ENCODE assay signal across 18 cellular contexts in the genomic region with DNA sequence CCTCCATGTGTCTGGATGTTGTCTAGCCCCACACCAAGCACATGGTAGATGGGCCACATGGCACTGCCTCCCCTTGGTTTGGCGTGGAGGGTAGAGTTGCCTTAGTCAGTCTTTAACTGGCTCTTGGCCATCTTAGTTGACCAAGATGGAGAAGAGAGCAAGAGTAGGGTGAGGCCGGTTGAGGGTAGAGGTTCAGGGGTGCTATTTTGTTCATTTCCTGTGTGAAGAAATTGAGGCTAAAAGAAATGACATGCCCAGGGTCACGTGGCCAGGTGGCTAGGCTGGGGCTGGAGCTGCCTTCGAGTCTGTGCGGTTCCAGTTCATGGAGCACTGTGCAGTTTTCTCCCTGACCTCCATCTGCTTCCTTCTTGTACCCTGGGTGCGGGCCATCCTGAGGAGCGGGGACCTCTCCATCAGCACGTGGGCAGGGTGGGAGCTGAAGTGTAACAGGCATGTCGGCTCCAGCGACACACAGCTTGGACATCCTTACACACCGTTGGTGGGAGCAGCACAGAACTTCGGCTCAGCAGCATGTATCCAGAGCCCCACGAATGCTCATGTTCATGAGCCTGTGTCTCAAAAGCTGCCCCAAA.
"Had no signal": no experiment of that assay in that cellular context is flagged by ENCODE, and none has a peak within 500 bp of the region (broad histone marks: within the 10 kb centered on the region; RNA-seq: fewer than 3 reads in every experiment).

No MANE protein-coding gene starts in this region.

- DNase-seq: colonic mucosa; dermis blood vessel endothelial cell; endodermal cell; foreskin keratinocyte; kidney; left cardiac atrium; left ventricle myocardium inferior; lower lobe of right lung; midbrain; small intestine; stimulated activated CD4-positive, alpha-beta T cell treated with anti-CD3 and anti-CD28 coated beads, Interleukin-2, amount 100 ng/mL, for 48 hours; stimulated activated naive CD8-positive, alpha-beta T cell treated with anti-CD3 and anti-CD28 coated beads, Interleukin-15, Interleukin-2, amounts not matched to agents 100 U/mL and 50 U/mL, for 24 hours; thyroid gland had no signal

- H3K27ac Mint-ChIP-seq: endodermal cell, memory B cell, nephron progenitor cell, type B pancreatic cell had no signal

- H3K9me3 ChIP-seq: colonic mucosa, left ventricle myocardium inferior, lower lobe of right lung, neutrophil, suprapubic skin, thyroid gland had no signal

- H3K4me1 ChIP-seq: colonic mucosa, left ventricle myocardium inferior, lower lobe of right lung, suprapubic skin, thyroid gland had no signal

- H3K36me3 Mint-ChIP-seq: memory B cell had no signal

- ATAC-seq: foreskin keratinocyte; left cardiac atrium; lower lobe of right lung; stimulated activated naive CD8-positive, alpha-beta T cell treated with anti-CD3 and anti-CD28 coated beads, Interleukin-15, Interleukin-2, amounts not matched to agents 100 U/mL and 50 U/mL, for 24 hours had no signal

- H3K27me3 ChIP-seq: colonic mucosa, foreskin keratinocyte, suprapubic skin, thyroid gland had no signal

- H3K27ac ChIP-seq: colonic mucosa, foreskin keratinocyte, left ventricle myocardium inferior, lower lobe of right lung, neutrophil, suprapubic skin, thyroid gland had no signal

- H3K36me3 ChIP-seq: colonic mucosa, lower lobe of right lung, neutrophil, thyroid gland had no signal

- H3K9me3 Mint-ChIP-seq: endodermal cell, memory B cell, nephron progenitor cell, type B pancreatic cell had no signal

- H3K27me3 Mint-ChIP-seq: type B pancreatic cell had no signal

- H3K4me3 Mint-ChIP-seq: endodermal cell, memory B cell, nephron progenitor cell, type B pancreatic cell had no signal

- H3K4me1 Mint-ChIP-seq: memory B cell had no signal

- H3K4me3 ChIP-seq: colonic mucosa, left ventricle myocardium inferior, lower lobe of right lung, suprapubic skin, thyroid gland had no signal
